Comparison of ENCODE assay signal across 1 cellular context in the genomic region with DNA sequence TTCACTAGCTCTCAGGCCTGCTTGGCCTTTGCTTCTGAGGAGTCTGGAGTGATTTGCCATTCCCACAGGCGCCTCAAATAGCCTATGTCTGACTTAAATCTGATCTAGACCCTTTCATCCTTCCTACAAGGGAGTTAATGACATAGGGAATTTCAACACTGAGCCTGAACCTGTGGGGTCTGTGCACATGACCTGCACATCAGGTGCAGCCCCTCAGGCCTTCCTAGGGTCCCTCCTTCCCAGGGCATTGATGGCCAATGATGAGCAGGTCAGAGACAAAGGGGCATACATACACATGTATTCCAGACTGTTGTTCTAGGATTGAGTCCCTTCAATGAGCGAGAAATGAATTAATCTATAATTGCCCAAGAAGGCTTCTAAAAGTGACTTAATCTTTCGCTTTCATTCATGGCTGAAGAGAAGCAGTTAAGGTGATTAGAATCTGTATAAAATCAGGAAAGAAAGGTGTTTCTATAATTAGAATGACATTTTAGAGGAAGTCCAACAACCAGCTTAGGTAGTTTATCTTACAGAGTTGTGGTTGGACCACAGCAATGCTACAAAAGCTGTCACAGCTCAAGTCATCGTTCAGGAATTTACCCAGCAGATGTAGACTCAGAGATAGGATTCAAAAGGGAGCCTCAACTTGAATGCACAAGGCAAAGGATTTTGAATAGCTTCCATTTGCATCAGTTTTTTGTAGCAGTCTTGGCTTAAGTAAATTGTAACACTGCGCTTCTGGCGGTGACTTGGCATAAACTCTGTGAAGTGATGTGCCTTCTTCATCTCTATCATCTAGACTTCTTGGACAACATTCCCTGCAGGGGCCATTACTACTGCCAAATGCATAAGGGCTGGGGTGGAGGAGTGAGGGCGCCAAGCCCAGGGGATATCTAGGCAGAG.
TF ChIP-seq lines count a peak whose summit lies in the region.

No MANE protein-coding gene starts in this region.

TF ChIP-seq in GM12878, 131 proteins besides CTCF, POLR2A, EP300 and RAD21 (continued from another document and continues in another):
- TF ChIP-seq REST (IDR thresholded peaks at IDR 0.05; ENCODE audit: low read depth, low read length) (no peak), EED (IDR thresholded peaks at IDR 0.05; ENCODE audit: low read depth) (peak; percentile 73; the same call in 1 of the 2 replicates), TARDBP (IDR thresholded peaks at IDR 0.05; ENCODE audit: borderline replicate concordance) (0 out of 2 replicates have a peak, but pooled peaks have one; percentile 27), NKRF (conservative IDR thresholded peaks at IDR 0.05) (no peak), DPF2 (IDR thresholded peaks at IDR 0.05) (peak; percentile 72; the same call in 1 of the 2 replicates), KLF5 (IDR thresholded peaks at IDR 0.05; ENCODE audit: partially characterized antibody) (no peak), ZNF274 (IDR thresholded peaks at IDR 0.05; ENCODE audit: insufficient read depth, insufficient read length) (no peak), CHD4 (IDR thresholded peaks at IDR 0.05) (no peak), RB1 (IDR thresholded peaks at IDR 0.05; ENCODE audit: borderline replicate concordance) (no peak), ZBTB40 (IDR thresholded peaks at IDR 0.05; ENCODE audit: borderline replicate concordance) (no peak), SRF (IDR thresholded peaks at IDR 0.05; ENCODE audit: low read depth in 2 of 2, low read length in 2 of 2) (no peak), ZBTB4 (CRISPR knock-in tag; IDR thresholded peaks at IDR 0.05) (no peak), MTA2 (IDR thresholded peaks at IDR 0.05; ENCODE audit: low read depth) (no peak), IKZF1 (conservative IDR thresholded peaks at IDR 0.05) (no peak; the same call in 1 of the 2 replicates), ETV6 (conservative IDR thresholded peaks at IDR 0.05 in 1 of 2, IDR thresholded peaks at IDR 0.05 in 1 of 2; ENCODE audit: borderline replicate concordance in 1 of 2, low read depth in 1 of 2) (0 out of 4 replicates have a peak, but pooled peaks of 1 of the 2 experiments have one; percentile 70), SMARCA5 (IDR thresholded peaks at IDR 0.05) (peak; percentile 95), MEF2A (IDR thresholded peaks at IDR 0.05; ENCODE audit: insufficient read depth, low read depth, low read length) (peak; percentile 83), ZNF207 (IDR thresholded peaks at IDR 0.05; ENCODE audit: borderline replicate concordance) (no peak), SP1 (IDR thresholded peaks at IDR 0.05; ENCODE audit: low read depth, low read length) (no peak), RBBP5 (conservative IDR thresholded peaks at IDR 0.05) (no peak), TBL1XR1 (IDR thresholded peaks at IDR 0.05; ENCODE audit: low read depth, low read length) (no peak), USF1 (IDR thresholded peaks at IDR 0.05; ENCODE audit: borderline replicate concordance, extremely low read length, insufficient read depth, low read depth, low read length) (no peak), RELB (IDR thresholded peaks at IDR 0.05; ENCODE audit: low read depth) (0 out of 2 replicates have a peak, but pooled peaks have one; percentile 39)
- TF ChIP-seq, protein P1, sequence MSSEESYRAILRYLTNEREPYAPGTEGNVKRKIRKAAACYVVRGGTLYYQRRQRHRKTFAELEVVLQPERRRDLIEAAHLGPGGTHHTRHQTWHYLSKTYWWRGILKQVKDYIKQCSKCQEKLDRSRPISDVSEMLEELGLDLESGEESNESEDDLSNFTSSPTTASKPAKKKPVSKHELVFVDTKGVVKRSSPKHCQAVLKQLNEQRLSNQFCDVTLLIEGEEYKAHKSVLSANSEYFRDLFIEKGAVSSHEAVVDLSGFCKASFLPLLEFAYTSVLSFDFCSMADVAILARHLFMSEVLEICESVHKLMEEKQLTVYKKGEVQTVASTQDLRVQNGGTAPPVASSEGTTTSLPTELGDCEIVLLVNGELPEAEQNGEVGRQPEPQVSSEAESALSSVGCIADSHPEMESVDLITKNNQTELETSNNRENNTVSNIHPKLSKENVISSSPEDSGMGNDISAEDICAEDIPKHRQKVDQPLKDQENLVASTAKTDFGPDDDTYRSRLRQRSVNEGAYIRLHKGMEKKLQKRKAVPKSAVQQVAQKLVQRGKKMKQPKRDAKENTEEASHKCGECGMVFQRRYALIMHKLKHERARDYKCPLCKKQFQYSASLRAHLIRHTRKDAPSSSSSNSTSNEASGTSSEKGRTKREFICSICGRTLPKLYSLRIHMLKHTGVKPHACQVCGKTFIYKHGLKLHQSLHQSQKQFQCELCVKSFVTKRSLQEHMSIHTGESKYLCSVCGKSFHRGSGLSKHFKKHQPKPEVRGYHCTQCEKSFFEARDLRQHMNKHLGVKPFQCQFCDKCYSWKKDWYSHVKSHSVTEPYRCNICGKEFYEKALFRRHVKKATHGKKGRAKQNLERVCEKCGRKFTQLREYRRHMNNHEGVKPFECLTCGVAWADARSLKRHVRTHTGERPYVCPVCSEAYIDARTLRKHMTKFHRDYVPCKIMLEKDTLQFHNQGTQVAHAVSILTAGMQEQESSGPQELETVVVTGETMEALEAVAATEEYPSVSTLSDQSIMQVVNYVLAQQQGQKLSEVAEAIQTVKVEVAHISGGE (CRISPR knock-in tag; IDR thresholded peaks at IDR 0.05): no peak
- TF ChIP-seq, protein P2, sequence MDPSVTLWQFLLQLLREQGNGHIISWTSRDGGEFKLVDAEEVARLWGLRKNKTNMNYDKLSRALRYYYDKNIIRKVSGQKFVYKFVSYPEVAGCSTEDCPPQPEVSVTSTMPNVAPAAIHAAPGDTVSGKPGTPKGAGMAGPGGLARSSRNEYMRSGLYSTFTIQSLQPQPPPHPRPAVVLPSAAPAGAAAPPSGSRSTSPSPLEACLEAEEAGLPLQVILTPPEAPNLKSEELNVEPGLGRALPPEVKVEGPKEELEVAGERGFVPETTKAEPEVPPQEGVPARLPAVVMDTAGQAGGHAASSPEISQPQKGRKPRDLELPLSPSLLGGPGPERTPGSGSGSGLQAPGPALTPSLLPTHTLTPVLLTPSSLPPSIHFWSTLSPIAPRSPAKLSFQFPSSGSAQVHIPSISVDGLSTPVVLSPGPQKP (IDR thresholded peaks at IDR 0.05; ENCODE audit: low read depth, low read length): no peak
- TF ChIP-seq, protein P3, sequence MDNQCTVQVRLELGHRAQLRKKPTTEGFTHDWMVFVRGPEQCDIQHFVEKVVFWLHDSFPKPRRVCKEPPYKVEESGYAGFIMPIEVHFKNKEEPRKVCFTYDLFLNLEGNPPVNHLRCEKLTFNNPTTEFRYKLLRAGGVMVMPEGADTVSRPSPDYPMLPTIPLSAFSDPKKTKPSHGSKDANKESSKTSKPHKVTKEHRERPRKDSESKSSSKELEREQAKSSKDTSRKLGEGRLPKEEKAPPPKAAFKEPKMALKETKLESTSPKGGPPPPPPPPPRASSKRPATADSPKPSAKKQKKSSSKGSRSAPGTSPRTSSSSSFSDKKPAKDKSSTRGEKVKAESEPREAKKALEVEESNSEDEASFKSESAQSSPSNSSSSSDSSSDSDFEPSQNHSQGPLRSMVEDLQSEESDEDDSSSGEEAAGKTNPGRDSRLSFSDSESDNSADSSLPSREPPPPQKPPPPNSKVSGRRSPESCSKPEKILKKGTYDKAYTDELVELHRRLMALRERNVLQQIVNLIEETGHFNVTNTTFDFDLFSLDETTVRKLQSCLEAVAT (IDR thresholded peaks at IDR 0.05): no peak
